16 cellular contexts compared by ENCODE assay signal in the genomic region with DNA sequence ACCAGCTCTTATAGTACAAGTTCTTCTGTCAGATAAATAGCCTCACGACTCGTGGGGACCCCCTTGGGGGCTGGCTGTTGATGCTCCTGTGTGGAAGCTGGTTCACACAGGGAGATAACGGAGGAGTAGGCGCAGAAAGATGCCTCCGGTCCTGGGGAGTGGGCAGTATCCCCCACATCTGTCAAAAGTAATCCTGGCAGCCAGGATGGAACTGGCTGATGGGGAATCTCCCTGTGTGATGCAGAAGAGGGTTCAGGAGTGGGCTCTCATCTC. TPM values are rescaled to one million over a fixed set of nuclear protein-coding genes. Genes with fewer than 3 reads are reported as not detected.
DNase-seq lines count a peak whose midpoint lies in the region; ATAC-seq and TF ChIP-seq lines count a peak whose summit lies in the region.
"Had no signal": no experiment of that assay in that cellular context is flagged by ENCODE, and none has a peak within 500 bp of the region (broad histone marks: within the 10 kb centered on the region; RNA-seq: fewer than 3 reads in every experiment).

No MANE protein-coding gene starts in this region.

- no peak overlapping the region for H3K9ac ChIP-seq in endodermal cell (ENCODE audit: extremely low read depth, low read length, poor library complexity, severe bottlenecking)
- H3K9ac ChIP-seq: BLaER1 treated with 17β-estradiol and CSF1 and Interleukin-3, amounts not matched to agents 10 nM and 100 nM; GM23248 had no signal

- no peak overlapping the region for H3K27ac ChIP-seq in endodermal cell (ENCODE audit: low read depth, low read length)
- H3K27ac ChIP-seq: BLaER1 treated with 17β-estradiol and CSF1 and Interleukin-3, amounts not matched to agents 10 nM and 100 nM; GM23248 had no signal

- H3K4me1 ChIP-seq in endodermal cell (ENCODE audit: control insufficient read depth, insufficient read depth, low read length): no peaks in the 10 kb centered on the region
- no peaks in the 10 kb centered on the region for H3K4me1 ChIP-seq in BE2C
- H3K4me1 ChIP-seq: BLaER1 treated with 17β-estradiol and CSF1 and Interleukin-3, amounts not matched to agents 10 nM and 100 nM had no signal

- H3K36me3 Mint-ChIP-seq in endodermal cell (ENCODE audit: low read depth): no peaks in the 10 kb centered on the region
- H3K36me3 Mint-ChIP-seq in osteocyte (ENCODE audit: unreplicated experiment): no peaks in the 10 kb centered on the region
- H3K36me3 Mint-ChIP-seq: CD14-positive monocyte; CD8-positive, alpha-beta memory T cell had no signal

- no peak overlapping the region for H3K4me3 Mint-ChIP-seq in endodermal cell
- H3K4me3 Mint-ChIP-seq in osteocyte (ENCODE audit: unreplicated experiment): no peak overlapping the region
- H3K4me3 Mint-ChIP-seq: B cell; CD14-positive monocyte; CD4-positive, alpha-beta T cell; CD8-positive, alpha-beta memory T cell had no signal

- H3K27ac Mint-ChIP-seq in endodermal cell (no peak overlapping the region), osteocyte (ENCODE audit: unreplicated experiment) (no peak overlapping the region)
- H3K27ac Mint-ChIP-seq: B cell; CD14-positive monocyte; CD4-positive, alpha-beta T cell; CD8-positive, alpha-beta memory T cell had no signal

- H3K9me3 Mint-ChIP-seq in endodermal cell (no peaks in the 10 kb centered on the region), osteocyte (ENCODE audit: unreplicated experiment) (no peaks in the 10 kb centered on the region)
- H3K9me3 Mint-ChIP-seq: CD4-positive, alpha-beta T cell had no signal

- H3K4me3 ChIP-seq in endodermal cell (ENCODE audit: low read length): no peak overlapping the region
- H3K4me3 ChIP-seq in BE2C (ENCODE audit: low read depth, low read length): no peak overlapping the region
- H3K4me3 ChIP-seq: BLaER1 treated with 17β-estradiol and CSF1 and Interleukin-3, amounts not matched to agents 10 nM and 100 nM; GM23248 had no signal

- no peaks in the 10 kb centered on the region for H3K4me1 Mint-ChIP-seq in endodermal cell
- H3K4me1 Mint-ChIP-seq in osteocyte (ENCODE audit: unreplicated experiment): no peaks in the 10 kb centered on the region
- H3K4me1 Mint-ChIP-seq: B cell; CD14-positive monocyte; CD8-positive, alpha-beta memory T cell had no signal

- TF ChIP-seq CTCF in endodermal cell (conservative IDR thresholded peaks at IDR 0.05): no peak
- TF ChIP-seq CTCF in osteocyte (IDR thresholded peaks at IDR 0.05): no peak
- TF ChIP-seq CTCF in BE2C (IDR thresholded peaks at IDR 0.05; ENCODE audit: low read depth, low read length): no peak

- ATAC-seq in HG03354 (IDR thresholded peaks at IDR 0.05; ENCODE audit: poor library complexity, severe bottlenecking, unreplicated experiment): no peak
- ATAC-seq: HCT116 had no signal

- no peaks in the 10 kb centered on the region for H3K9me3 ChIP-seq in endodermal cell (ENCODE audit: control insufficient read depth, low read length)
- H3K9me3 ChIP-seq in BE2C: no peaks in the 10 kb centered on the region
- H3K9me3 ChIP-seq: BLaER1 treated with 17β-estradiol and CSF1 and Interleukin-3, amounts not matched to agents 10 nM and 100 nM had no signal

- H3K36me3 ChIP-seq in endodermal cell (ENCODE audit: control insufficient read depth, insufficient read depth, low read length) (no peaks in the 10 kb centered on the region), BE2C (no peaks in the 10 kb centered on the region)
- H3K36me3 ChIP-seq: BLaER1 treated with 17β-estradiol and CSF1 and Interleukin-3, amounts not matched to agents 10 nM and 100 nM had no signal

- 85% methylated on average over 5 of the region's 5 CpGs; no CpG with 5 or more reads in 1 of the 2 experiments for WGBS in endodermal cell (ENCODE audit: insufficient coverage in 1 of 2, insufficient read length in 1 of 2), 2 experiments

- DNase-seq in D341Med (ENCODE audit: low spot score) (peak; percentile 10), endodermal cell (peak; percentile 34), osteocyte (ENCODE audit: extremely low spot score, unreplicated experiment) (peak; percentile 59), BE2C (no peak), HCEC 1CT (no peak)
- DNase-seq: CD4-positive, alpha-beta T cell; CD8-positive, alpha-beta memory T cell; DMS53; DMS79 treated with DMSO at 0.1 percent for 48 hours; H7 had no signal

- no peaks in the 10 kb centered on the region for H3K27me3 ChIP-seq in endodermal cell (ENCODE audit: control insufficient read depth, insufficient read depth, low read length, poor library complexity, severe bottlenecking)
- peaks cover 18% of the 10 kb centered on the region for H3K27me3 ChIP-seq in BE2C
- H3K27me3 ChIP-seq: BLaER1 treated with 17β-estradiol and CSF1 and Interleukin-3, amounts not matched to agents 10 nM and 100 nM had no signal

- H3K27me3 Mint-ChIP-seq in endodermal cell (ENCODE audit: insufficient read depth) (peaks cover 32% of the 10 kb centered on the region), osteocyte (ENCODE audit: unreplicated experiment) (peaks cover 29% of the 10 kb centered on the region)

RNA-seq across cellular contexts. Expression of a gene that starts 54.7 kb away (rescaled TPM):
- total RNA-seq in endodermal cell (10 to 100 TPM; 52.9 to 72.8 TPM), osteocyte (13.1 and 13.6 TPM in 2 replicates)
- 24.1 TPM for polyA plus RNA-seq in endodermal cell (2013, experiment 1 of 2)
- 22.4 TPM for polyA plus RNA-seq in endodermal cell (2013, experiment 2 of 2)
- polyA plus RNA-seq in BE2C (2012; ENCODE audit: insufficient read depth, insufficient read length, low read depth): 0.82 TPM

Comparison
In these comparisons a context has a peak if more than half of its experiments do, and no peak if none do; other contexts are left out.
1. DNase-seq: peak in D341Med (single experiment), endodermal cell (single experiment) and osteocyte (single experiment); none in BE2C (single experiment) and HCEC 1CT (single experiment).